Comparison of ENCODE assay signal across 8 cellular contexts in genomic region chr19:11130824-11131455, GRCh38. TPM values are rescaled to one million over a fixed set of nuclear protein-coding genes. Genes with fewer than 3 reads are reported as not detected.
DNase-seq lines count a peak whose midpoint lies in the region; ATAC-seq, FAIRE-seq and TF ChIP-seq lines count a peak whose summit lies in the region.

No MANE protein-coding gene starts in this region.

- TF ChIP-seq CTCF in AG09319 (IDR thresholded peaks at IDR 0.05; ENCODE audit: low read depth, low read length): peak; percentile 92
- peak; percentile 66 for TF ChIP-seq CTCF in endothelial cell (IDR thresholded peaks at IDR 0.05; ENCODE audit: unreplicated experiment)

- FAIRE-seq in H54 (lab: Jason Lieb, UNC): no peak

- H3K4me1 Mint-ChIP-seq in endothelial cell (ENCODE audit: unreplicated experiment): peaks cover 16% of the 10 kb centered on the region

- ATAC-seq in HG03196 (IDR thresholded peaks at IDR 0.05; ENCODE audit: unreplicated experiment): no peak

- DNase-seq in AG09319 (ENCODE audit: extremely low read depth, low read depth) (no peak), H54 (ENCODE audit: insufficient read length, low spot score) (peak; percentile 57), NOMO-1 (lab: John Stamatoyannopoulos, UW; ENCODE audit: unreplicated experiment in 2 of 2) (peak; percentile 51 to 59), endothelial cell (ENCODE audit: low spot score) (peak; percentile 86), midbrain (lab: John Stamatoyannopoulos, UW) (peak; percentile 61)
- DNase-seq in activated CD8-positive, alpha-beta memory T cell treated with anti-CD3 and anti-CD28 coated beads for 4 hours (ENCODE audit: low read depth in 2 of 2): peak; percentile 32 to 39
- peak; percentile 31 to 44 for DNase-seq in stimulated activated CD8-positive, alpha-beta memory T cell treated with anti-CD3 and anti-CD28 coated beads, Interleukin-4, amount 100 ng/mL, for 4 hours (ENCODE audit: low read depth in 2 of 2, low spot score in 1 of 2)

- peaks cover 52% of the 10 kb centered on the region for H3K36me3 Mint-ChIP-seq in endothelial cell (ENCODE audit: low read depth, unreplicated experiment)

- H3K9me3 Mint-ChIP-seq in endothelial cell (ENCODE audit: unreplicated experiment): no peaks in the 10 kb centered on the region

- peaks cover 11% of the 10 kb centered on the region for H3K27me3 Mint-ChIP-seq in endothelial cell (ENCODE audit: unreplicated experiment)

- H3K4me3 Mint-ChIP-seq in endothelial cell (ENCODE audit: unreplicated experiment): peak overlapping the region; percentile 80

- H3K27ac Mint-ChIP-seq in endothelial cell (ENCODE audit: unreplicated experiment): peak overlapping the region; percentile 90

- no peak for TF ChIP-seq POLR2A in H54 (IDR thresholded peaks at IDR 0.05; ENCODE audit: low read depth, low read length)

RNA-seq across cellular contexts. Expression of gene SPC24, which starts 24.6 kb away (rescaled TPM):
- 17.0 TPM for total RNA-seq in endothelial cell (ENCODE audit: unreplicated experiment)

RNA-seq across cellular contexts. Expression of gene LDLR, which starts 41.7 kb away (rescaled TPM):
- 158 TPM for total RNA-seq in endothelial cell (ENCODE audit: unreplicated experiment)
